Comparison of ENCODE assay signal across 9 cellular contexts in the genomic region with DNA sequence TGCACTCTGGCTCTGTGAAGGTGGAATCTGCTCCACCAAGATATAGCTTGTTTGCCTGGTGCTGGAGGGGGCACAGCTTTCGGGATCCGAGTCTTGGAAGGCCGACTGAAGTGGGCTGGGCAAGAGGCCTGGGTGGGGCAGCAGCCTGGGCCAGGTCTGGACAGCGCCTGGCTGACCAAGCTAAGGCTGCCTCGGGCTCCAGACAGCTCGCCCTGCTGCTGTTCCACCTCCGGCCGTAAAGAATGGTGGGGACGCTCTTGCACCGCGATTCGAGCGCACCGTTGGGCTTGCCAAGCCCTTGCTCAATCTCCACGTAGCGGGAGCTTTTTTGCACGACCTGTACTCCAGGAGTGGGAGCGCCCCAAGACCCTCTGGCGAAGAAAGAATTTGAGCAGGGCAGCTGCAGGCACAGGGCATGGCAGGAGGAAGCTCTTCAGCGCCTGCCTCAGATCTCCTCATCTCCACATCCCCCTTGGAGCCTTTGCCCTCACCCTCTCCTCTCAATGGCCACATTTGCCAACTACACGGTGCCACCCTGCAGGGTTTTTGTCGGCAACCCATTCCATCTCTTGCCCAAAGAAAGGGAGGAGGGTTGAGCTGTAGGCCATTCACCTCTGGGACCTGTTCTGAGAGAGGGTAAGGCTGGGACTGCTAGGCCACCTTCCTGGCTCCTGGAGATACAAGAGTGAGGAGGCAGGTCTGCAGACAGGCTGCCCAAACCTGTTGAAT. TPM values are rescaled to one million over a fixed set of nuclear protein-coding genes. Genes with fewer than 3 reads are reported as not detected.
DNase-seq lines count a peak whose midpoint lies in the region; ATAC-seq and TF ChIP-seq lines count a peak whose summit lies in the region.
"Had no signal": no experiment of that assay in that cellular context is flagged by ENCODE, and none has a peak within 500 bp of the region (broad histone marks: within the 10 kb centered on the region; RNA-seq: fewer than 3 reads in every experiment).

No MANE protein-coding gene starts in this region.

- H3K27me3 ChIP-seq in brain microvascular endothelial cell (replicated peaks) (no peaks in the 10 kb centered on the region), kidney epithelial cell (ENCODE audit: control insufficient read depth, insufficient read depth, low read length) (peaks cover 2% of the 10 kb centered on the region), thoracic aorta (replicated peaks; ENCODE audit: insufficient read depth) (no peaks in the 10 kb centered on the region)

- H3K4me1 ChIP-seq in thoracic aorta (ENCODE audit: control insufficient read depth in 1 of 2, low read depth in 2 of 2): peaks cover 0 to 17% of the 10 kb centered on the region in 2 donors

- in situ Hi-C loops in brain microvascular endothelial cell (cut with HindIII; ENCODE audit: low pct_ligation_motif_present, low sequenced_read_pairs): no loop called here

- no peaks in the 10 kb centered on the region for H3K9me3 ChIP-seq in thoracic aorta

- no peaks in the 10 kb centered on the region for H3K36me3 ChIP-seq in brain microvascular endothelial cell (replicated peaks)
- H3K36me3 ChIP-seq in kidney epithelial cell (ENCODE audit: control insufficient read depth, insufficient read depth, low read length): no peaks in the 10 kb centered on the region
- H3K36me3 ChIP-seq in thoracic aorta: no peaks in the 10 kb centered on the region

- H3K4me3 ChIP-seq in AG04449 (ENCODE audit: low read depth, low read length): no peak overlapping the region
- H3K4me3 ChIP-seq in brain microvascular endothelial cell (ENCODE audit: low read depth, low read length): no peak overlapping the region
- H3K4me3 ChIP-seq in kidney epithelial cell (ENCODE audit: low read depth, low read length): no peak overlapping the region
- no peak overlapping the region for H3K4me3 ChIP-seq in thoracic aorta

- CTCF ChIA-PET in AG04449 (lab: Yijun Ruan, JAX): interaction anchor here (0.7 to 11.5 kb wide), 20 partner anchors 9 to 1068 kb away, joined by 3 to 303 read pairs (median 4); a partner anchor contains a TSS

- H3K27ac ChIP-seq in brain microvascular endothelial cell: no peak overlapping the region
- no peak overlapping the region for H3K27ac ChIP-seq in thoracic aorta

- POLR2A ChIA-PET in AG04449 (lab: Yijun Ruan, JAX): no interaction called here

- ATAC-seq in HG02870 (IDR thresholded peaks at IDR 0.05; ENCODE audit: unreplicated experiment) (peak; percentile 91), thoracic aorta (ENCODE audit: insufficient number of reproducible peaks, low FRiP score, low read depth) (no peak), GM19455 (IDR thresholded peaks at IDR 0.05; ENCODE audit: unreplicated experiment) (no peak)

- TF ChIP-seq CTCF in AG04449 (IDR thresholded peaks at IDR 0.05; ENCODE audit: insufficient read depth, low read length, missing control alignments) (peak; percentile 79), GM12873 (IDR thresholded peaks at IDR 0.05; ENCODE audit: insufficient read depth, low read depth, low read length, missing control alignments) (peak; percentile 76), brain microvascular endothelial cell (IDR thresholded peaks at IDR 0.05; ENCODE audit: low read depth, low read length, missing control alignments) (peak; percentile 85), kidney epithelial cell (IDR thresholded peaks at IDR 0.05; ENCODE audit: insufficient read depth, low read length, poor library complexity, severe bottlenecking) (peak; percentile 79), thoracic aorta (IDR thresholded peaks at IDR 0.05) (peak; percentile 79)

- DNase-seq in AG04449 (ENCODE audit: low read depth, low spot score) (no peak), NCI-H2227 treated with DMSO at 0.1 percent for 48 hours (lab: John Stamatoyannopoulos, UW) (peak; percentile 7), brain microvascular endothelial cell (peak; percentile 40), kidney epithelial cell (ENCODE audit: low read depth) (no peak), thoracic aorta (ENCODE audit: low spot score) (no peak)

RNA-seq across cellular contexts. Expression of a gene that starts 18.9 kb away (rescaled TPM):
- total RNA-seq in kidney epithelial cell (not detected in 2 replicates), thoracic aorta (not detected)
- total RNA-seq: glomerular endothelial cell had no signal

RNA-seq across cellular contexts. Expression of a gene that starts 37.6 kb away (rescaled TPM):
- total RNA-seq in kidney epithelial cell (not detected in 2 replicates), thoracic aorta (not detected)

RNA-seq across cellular contexts. Expression of a gene that starts 58.2 kb away (rescaled TPM):
- total RNA-seq in kidney epithelial cell (under 0.01 and 0.33 TPM in 2 replicates), thoracic aorta (under 1 TPM; 0.14 to 0.27 TPM)

Comparison
In these comparisons a context has a peak if more than half of its experiments do, and no peak if none do; other contexts are left out.
1. DNase-seq: peak in NCI-H2227 treated with DMSO at 0.1 percent for 48 hours (single experiment) and brain microvascular endothelial cell (single experiment); none in AG04449 (single experiment), kidney epithelial cell (single experiment) and thoracic aorta (single experiment).
2. Peak in every context shown above with its lines, with median percentiles within 50 percentile points of each other: CTCF ChIP-seq.